ENCODE assay signal across 8 cellular contexts in the genomic region with DNA sequence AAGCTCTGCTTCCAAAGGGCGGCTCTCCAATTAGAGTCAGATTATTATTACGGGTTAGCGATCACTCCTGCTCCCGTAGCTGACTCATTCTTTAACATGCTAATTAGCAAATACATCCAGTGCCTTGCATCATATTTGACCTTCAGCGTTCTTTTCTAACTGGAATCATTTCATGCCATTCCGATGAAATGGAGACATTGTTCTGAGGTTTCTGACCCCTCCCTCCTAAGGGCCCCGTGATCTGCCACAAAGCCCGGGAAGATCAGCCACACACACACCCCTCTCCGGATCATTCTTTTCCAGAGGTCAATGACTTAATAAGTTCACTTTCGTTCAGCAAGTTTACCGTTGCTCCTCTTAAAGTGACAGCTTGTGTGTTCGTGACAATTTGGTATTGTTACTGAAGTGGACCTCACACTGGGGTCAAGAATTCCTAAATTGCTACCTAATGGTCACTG.
A peak's percentile ranks its signal among the peaks of the same experiment; 100 is the strongest.
DNase-seq lines count a peak whose midpoint lies in the region; ATAC-seq and TF ChIP-seq lines count a peak whose summit lies in the region.
"Not testable (repeated sequence)": the region's sequence is repeated elsewhere in the genome, so short reads cannot be mapped to it uniquely, and the experiment has no call there.

No MANE protein-coding gene starts in this region.

- 0 out of 2 replicates have a peak overlapping the region, but pooled peaks have one; percentile 3 for H3K4me3 ChIP-seq in SK-N-MC
- not testable (repeated sequence) for H3K4me3 ChIP-seq in breast epithelium; fibroblast of lung (replicated peaks in 1 of 4; ENCODE audit: control extremely low read depth in 1 of 4, insufficient read depth in 1 of 4, low read depth in 3 of 4, low read length in 4 of 4)

- not testable (repeated sequence) for TF ChIP-seq POLR2A in breast epithelium (IDR thresholded peaks at IDR 0.05)

- H3K27ac ChIP-seq in SK-N-MC (peak overlapping the region; percentile 82), breast epithelium (peak overlapping the region; percentile 15 to 29), substantia nigra (ENCODE audit: low read depth, low read length, poor library complexity, severe bottlenecking) (peak overlapping the region; percentile 61)
- not testable (repeated sequence) for H3K27ac ChIP-seq in fibroblast of lung (ENCODE audit: insufficient read depth, low read length)

- H4K20me1 ChIP-seq in fibroblast of lung (ENCODE audit: control insufficient read depth, extremely low read depth, insufficient read depth, low read length) = not testable (repeated sequence)

- not testable (repeated sequence) for H2AFZ ChIP-seq in fibroblast of lung (ENCODE audit: low read length)

- intact Hi-C loops in breast epithelium (cut with DNase I; ENCODE audit: low total_unique reads); left ventricle myocardium superior (cut with micrococcal nuclease): not testable (repeated sequence)

- not testable (repeated sequence) for H3K79me2 ChIP-seq in fibroblast of lung (ENCODE audit: control insufficient read depth, insufficient read depth, low read length)

- not testable (repeated sequence) for H3K9me3 ChIP-seq in SK-N-MC (ENCODE audit: low read depth, low read length); breast epithelium; fibroblast of lung (ENCODE audit: control insufficient read depth, insufficient read depth, low read depth, low read length)

- H3K4me2 ChIP-seq in fibroblast of lung (ENCODE audit: extremely low read depth, insufficient read depth, low read length) = not testable (repeated sequence)

- H3K36me3 ChIP-seq in SK-N-MC (ENCODE audit: insufficient read depth, low read length); breast epithelium; fibroblast of lung (ENCODE audit: control insufficient read depth, insufficient read depth, low read length): not testable (repeated sequence)

- DNase-seq in AG09319 (ENCODE audit: extremely low read depth, low read depth) (peak; percentile 59), HK-2 (ENCODE audit: unreplicated experiment) (peak; percentile 14), breast epithelium (ENCODE audit: low spot score in 2 of 2) (peak in 1 of 2 donors; percentile 60), fibroblast of lung (ENCODE audit: low read depth in 2 of 2) (peak; percentile 68 to 88), mucosa of gallbladder (ENCODE audit: low spot score) (peak; percentile 80), substantia nigra (lab: John Stamatoyannopoulos, UW) (peak in 10 of 49 donors; percentile 9 to 49 (median 30))
- DNase-seq in SK-N-MC (ENCODE audit: low read depth, low spot score); left ventricle myocardium superior: not testable (repeated sequence)

- peak overlapping the region; percentile 37 for H3K9ac ChIP-seq in SK-N-MC (ENCODE audit: insufficient read length)
- not testable (repeated sequence) for H3K9ac ChIP-seq in fibroblast of lung (ENCODE audit: insufficient read depth, low read length)

- not testable (repeated sequence) for H3K4me1 ChIP-seq in breast epithelium; fibroblast of lung (ENCODE audit: control insufficient read depth, extremely low read depth, insufficient read depth, low read length)

- not testable (repeated sequence) for H3K27me3 ChIP-seq in breast epithelium; fibroblast of lung (ENCODE audit: control insufficient read depth, insufficient read depth, low read length)

- TF ChIP-seq CTCF in AG09319 (IDR thresholded peaks at IDR 0.05; ENCODE audit: low read depth, low read length); breast epithelium (IDR thresholded peaks at IDR 0.05); fibroblast of lung (conservative IDR thresholded peaks at IDR 0.05 in 1 of 2, IDR thresholded peaks at IDR 0.05 in 1 of 2; ENCODE audit: low read depth in 1 of 2, low read length in 2 of 2): not testable (repeated sequence)

- ATAC-seq in left ventricle myocardium superior = peak; percentile 46
